ENCODE assay signal across 2 cellular contexts in genomic region chr3:56784452-56785001, GRCh38.
TF ChIP-seq lines count a peak whose summit lies in the region.

No MANE protein-coding gene starts in this region.

TF ChIP-seq in A549, 52 proteins besides CTCF, POLR2A, EP300 and RAD21 (continued from another document):
- TF ChIP-seq RCOR1 (IDR thresholded peaks at IDR 0.05; ENCODE audit: low read depth, low read length) (no peak), MAX (IDR thresholded peaks at IDR 0.05) (no peak), E2F6 (IDR thresholded peaks at IDR 0.05; ENCODE audit: borderline replicate concordance, low read depth) (no peak), EHMT2 (IDR thresholded peaks at IDR 0.05; ENCODE audit: low read depth) (no peak), POLR2AphosphoS2 (conservative IDR thresholded peaks at IDR 0.05; ENCODE audit: low read length) (no peak), ESRRA (IDR thresholded peaks at IDR 0.05; ENCODE audit: borderline replicate concordance, low read length) (no peak), HDAC2 (IDR thresholded peaks at IDR 0.05) (no peak), MAFK (IDR thresholded peaks at IDR 0.05; ENCODE audit: partially characterized antibody) (no peak)

TF ChIP-seq in IMR-90, 13 proteins besides CTCF, POLR2A, EP300 and RAD21 (continued from another document):
- TF ChIP-seq RFX5 (IDR thresholded peaks at IDR 0.05; ENCODE audit: low read depth, low read length) (no peak), CEBPB (IDR thresholded peaks at IDR 0.05; ENCODE audit: low read depth, low read length) (no peak), USF2 (IDR thresholded peaks at IDR 0.05; ENCODE audit: low read depth, low read length) (no peak)
